ENCODE assay signal across 19 cellular contexts in genomic region chr1:189323090-189323489, GRCh38.
DNase-seq lines count a peak whose midpoint lies in the region; ATAC-seq and TF ChIP-seq lines count a peak whose summit lies in the region.
"Had no signal": no experiment of that assay in that cellular context is flagged by ENCODE, and none has a peak within 500 bp of the region (broad histone marks: within the 10 kb centered on the region; RNA-seq: fewer than 3 reads in every experiment).

No MANE protein-coding gene starts in this region.

- H3K4me3 ChIP-seq in choroid plexus epithelial cell (ENCODE audit: low read depth, low read length): no peak overlapping the region
- H3K4me3 ChIP-seq: A549, GM23248, HAP-1, SK-N-MC had no signal

- no peak for TF ChIP-seq CTCF in choroid plexus epithelial cell (conservative IDR thresholded peaks at IDR 0.05; ENCODE audit: low read depth, low read length)

- peak; percentile 17 for DNase-seq in EL
- DNase-seq in NCI-H226: peak; percentile 34
- peak; percentile 34 for DNase-seq in choroid plexus epithelial cell (ENCODE audit: low read depth)
- peak; percentile 20 for DNase-seq in iris pigment epithelial cell (ENCODE audit: low read depth)
- no peak for DNase-seq in NCI-H1092 treated with DMSO at 0.1 percent for 48 hours (lab: John Stamatoyannopoulos, UW)
- no peak for DNase-seq in NCI-H524 treated with DMSO at 0.1 percent for 48 hours (lab: John Stamatoyannopoulos, UW)
- DNase-seq: C1 segment of cervical spinal cord; CD8-positive, alpha-beta memory T cell; DMS79; GM23248; KBM-7; NCI-H1694 treated with DMSO at 0.1 percent for 48 hours; NCI-H510A treated with DMSO at 0.1 percent for 48 hours; SHP77 had no signal

- ATAC-seq in HG02973 (IDR thresholded peaks at IDR 0.05; ENCODE audit: unreplicated experiment) (no peak), GM19455 (IDR thresholded peaks at IDR 0.05; ENCODE audit: unreplicated experiment) (no peak)
- ATAC-seq: A549 had no signal

Comparison
In these comparisons a context has a peak if more than half of its experiments do, and no peak if none do; other contexts are left out.
1. DNase-seq: peak in EL (single experiment), NCI-H226 (single experiment), choroid plexus epithelial cell (single experiment) and iris pigment epithelial cell (single experiment); none in NCI-H1092 treated with DMSO at 0.1 percent for 48 hours (single experiment) and NCI-H524 treated with DMSO at 0.1 percent for 48 hours (single experiment).